ENCODE assay signal across 8 cellular contexts in the genomic region with DNA sequence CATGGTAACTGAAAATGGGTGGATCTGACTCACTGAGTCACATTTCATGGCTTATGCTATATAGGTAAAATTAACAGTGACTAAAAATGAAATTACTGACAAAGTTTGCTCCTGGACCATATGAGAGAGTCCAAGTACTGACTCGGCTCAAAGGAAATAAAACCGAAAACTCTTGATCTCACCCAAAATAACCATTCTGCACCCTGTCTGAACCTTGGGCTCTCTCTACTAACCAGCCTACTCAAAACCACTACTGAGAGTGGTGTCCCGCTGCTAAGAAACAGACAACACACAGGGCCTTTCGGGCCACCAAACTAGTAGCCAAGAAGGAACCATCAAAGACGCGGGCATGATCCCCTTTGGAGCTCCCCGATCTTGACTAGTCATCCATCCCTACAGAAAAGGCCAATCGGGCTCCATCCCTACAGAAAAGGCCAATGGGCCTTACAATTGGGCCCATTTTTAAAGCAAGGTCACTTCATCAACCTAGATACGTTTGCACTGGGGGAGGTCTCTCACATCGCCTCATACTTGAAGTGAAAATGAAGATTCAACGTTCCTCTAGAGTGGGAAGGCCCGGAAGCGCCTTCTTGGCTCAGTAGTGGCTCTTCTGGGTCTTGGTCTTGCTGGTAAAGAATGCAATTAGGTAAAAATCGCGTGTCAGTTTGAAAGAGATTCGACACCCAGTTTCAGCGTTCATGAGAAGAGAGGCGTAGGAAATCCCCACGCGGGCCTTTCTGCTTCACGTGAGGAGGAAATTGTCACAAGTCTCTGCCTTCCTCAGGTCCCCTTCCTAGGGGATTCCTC. TPM values are rescaled to one million over a fixed set of nuclear protein-coding genes. Genes with fewer than 3 reads are reported as not detected.
DNase-seq lines count a peak whose midpoint lies in the region; ATAC-seq and TF ChIP-seq lines count a peak whose summit lies in the region.
"Had no signal": no experiment of that assay in that cellular context is flagged by ENCODE, and none has a peak within 500 bp of the region (broad histone marks: within the 10 kb centered on the region; RNA-seq: fewer than 3 reads in every experiment).

No MANE protein-coding gene starts in this region.

- no peaks in the 10 kb centered on the region for H3K36me3 Mint-ChIP-seq in activated naive CD8-positive, alpha-beta T cell

- intact Hi-C loops in ovary (cut with DNase I): no loop called here
- intact Hi-C loops in left lung (cut with DNase I): no loop called here

- H3K4me1 ChIP-seq in ovary (ENCODE audit: insufficient read depth) (no peaks in the 10 kb centered on the region), left lung (peaks cover 7 to 22% of the 10 kb centered on the region in 2 donors)

- peak; percentile 46 for ATAC-seq in GM21381 (IDR thresholded peaks at IDR 0.05; ENCODE audit: unreplicated experiment)
- peak; percentile 41 for ATAC-seq in HG03571 (IDR thresholded peaks at IDR 0.05; ENCODE audit: unreplicated experiment)
- peak; percentile 91 for ATAC-seq in stimulated activated naive CD8-positive, alpha-beta T cell treated with anti-CD3 and anti-CD28 coated beads, Interleukin-15, amount 100 ng/mL, for 72 hours
- ATAC-seq in left lung: no peak

- peak overlapping the region; percentile 82 for H3K4me3 Mint-ChIP-seq in activated naive CD8-positive, alpha-beta T cell
- H3K4me3 Mint-ChIP-seq in stimulated activated naive CD8-positive, alpha-beta T cell treated with anti-CD3 and anti-CD28 coated beads, Interleukin-15, amount 100 ng/mL, for 72 hours: peak overlapping the region; percentile 71 to 83

- no peaks in the 10 kb centered on the region for H3K27me3 Mint-ChIP-seq in activated naive CD8-positive, alpha-beta T cell
- H3K27me3 Mint-ChIP-seq in stimulated activated naive CD8-positive, alpha-beta T cell treated with anti-CD3 and anti-CD28 coated beads, Interleukin-15, amount 100 ng/mL, for 72 hours: no peaks in the 10 kb centered on the region

- TF ChIP-seq CTCF in ovary (IDR thresholded peaks at IDR 0.05) (no peak), left lung (IDR thresholded peaks at IDR 0.05) (no peak)

- no peak for TF ChIP-seq POLR2A in ovary (IDR thresholded peaks at IDR 0.05)

- peak; percentile 65 to 80 for DNase-seq in stimulated activated naive CD8-positive, alpha-beta T cell treated with anti-CD3 and anti-CD28 coated beads, Interleukin-15, amount 100 ng/mL, for 72 hours
- DNase-seq in LoVo (ENCODE audit: low spot score) (no peak), ovary (no peak), left lung (no peak)

- H3K4me1 Mint-ChIP-seq in activated naive CD8-positive, alpha-beta T cell (ENCODE audit: low read depth): peaks cover 47% of the 10 kb centered on the region
- peaks cover 52% of the 10 kb centered on the region for H3K4me1 Mint-ChIP-seq in stimulated activated naive CD8-positive, alpha-beta T cell treated with anti-CD3 and anti-CD28 coated beads, Interleukin-15, amount 100 ng/mL, for 72 hours

- H3K4me3 ChIP-seq in ovary (no peak overlapping the region), left lung (no peak overlapping the region)
- H3K4me3 ChIP-seq: SJSA1 had no signal

- H3K27me3 ChIP-seq in ovary: no peaks in the 10 kb centered on the region
- H3K27me3 ChIP-seq in left lung: peaks cover 40 to 78% of the 10 kb centered on the region in 2 donors

- H3K9me3 Mint-ChIP-seq in activated naive CD8-positive, alpha-beta T cell (ENCODE audit: low read depth): no peaks in the 10 kb centered on the region
- H3K9me3 Mint-ChIP-seq in stimulated activated naive CD8-positive, alpha-beta T cell treated with anti-CD3 and anti-CD28 coated beads, Interleukin-15, amount 100 ng/mL, for 72 hours: peaks cover 0 to 3% of the 10 kb centered on the region in 2 donors

- peak overlapping the region; percentile 99 for H3K27ac Mint-ChIP-seq in activated naive CD8-positive, alpha-beta T cell
- H3K27ac Mint-ChIP-seq in stimulated activated naive CD8-positive, alpha-beta T cell treated with anti-CD3 and anti-CD28 coated beads, Interleukin-15, amount 100 ng/mL, for 72 hours: peak overlapping the region; percentile 89 to 98

- 84 to 88% (median 85%) methylated on average over 21 of the region's 21 CpGs for WGBS in ovary, 3 donors

- H3K27ac ChIP-seq in ovary (no peak overlapping the region), left lung (no peak overlapping the region)
- H3K27ac ChIP-seq: SJSA1 had no signal

- H3K36me3 ChIP-seq in ovary: no peaks in the 10 kb centered on the region
- H3K36me3 ChIP-seq in left lung: no peaks in the 10 kb centered on the region
- H3K36me3 ChIP-seq: SJSA1 had no signal

- H3K9me3 ChIP-seq in ovary (peaks cover 0 to 22% of the 10 kb centered on the region in 2 donors), left lung (peaks cover 0 to 3% of the 10 kb centered on the region in 2 donors)
- H3K9me3 ChIP-seq: SJSA1 had no signal

- no peak for TF ChIP-seq EP300 in ovary (IDR thresholded peaks at IDR 0.05)

RNA-seq across cellular contexts. Expression of gene ZPBP2, which starts 0.7 kb away (rescaled TPM):
- total RNA-seq in ovary: not detected
- polyA plus RNA-seq in ovary: not detected
- total RNA-seq in left lung: not detected
- total RNA-seq: SJSA1 had no signal

RNA-seq across cellular contexts. Expression of gene IKZF3, which starts 3.2 kb away (rescaled TPM):
- total RNA-seq in ovary: under 1 TPM; 0.34 to 0.97 (median 0.62) TPM
- polyA plus RNA-seq in ovary: 1 to 10 TPM in 1 of 2 donors, under 1 TPM in 1; 0.16 to 2.6 TPM
- 1 to 10 TPM; 3.3 to 6.6 TPM for total RNA-seq in left lung
- total RNA-seq: SJSA1 had no signal

RNA-seq across cellular contexts. Expression of gene GSDMB, which starts 51.1 kb away (rescaled TPM):
- total RNA-seq in ovary (1 to 10 TPM; 3.8 to 9.7 (median 5.5) TPM), left lung (10 to 100 TPM in 1 of 2 donors, 1 to 10 TPM in 1; 9.2 to 16.7 TPM)
- 1 to 10 TPM; 3.7 to 6.5 TPM for polyA plus RNA-seq in ovary

Comparison
In these comparisons a context has a peak if more than half of its experiments do, and no peak if none do; other contexts are left out.
1. DNase-seq: peak in stimulated activated naive CD8-positive, alpha-beta T cell treated with anti-CD3 and anti-CD28 coated beads, Interleukin-15, amount 100 ng/mL, for 72 hours (2 of 2); none in LoVo (single experiment), ovary (0 of 5) and left lung (0 of 2).